In the genomic region with DNA sequence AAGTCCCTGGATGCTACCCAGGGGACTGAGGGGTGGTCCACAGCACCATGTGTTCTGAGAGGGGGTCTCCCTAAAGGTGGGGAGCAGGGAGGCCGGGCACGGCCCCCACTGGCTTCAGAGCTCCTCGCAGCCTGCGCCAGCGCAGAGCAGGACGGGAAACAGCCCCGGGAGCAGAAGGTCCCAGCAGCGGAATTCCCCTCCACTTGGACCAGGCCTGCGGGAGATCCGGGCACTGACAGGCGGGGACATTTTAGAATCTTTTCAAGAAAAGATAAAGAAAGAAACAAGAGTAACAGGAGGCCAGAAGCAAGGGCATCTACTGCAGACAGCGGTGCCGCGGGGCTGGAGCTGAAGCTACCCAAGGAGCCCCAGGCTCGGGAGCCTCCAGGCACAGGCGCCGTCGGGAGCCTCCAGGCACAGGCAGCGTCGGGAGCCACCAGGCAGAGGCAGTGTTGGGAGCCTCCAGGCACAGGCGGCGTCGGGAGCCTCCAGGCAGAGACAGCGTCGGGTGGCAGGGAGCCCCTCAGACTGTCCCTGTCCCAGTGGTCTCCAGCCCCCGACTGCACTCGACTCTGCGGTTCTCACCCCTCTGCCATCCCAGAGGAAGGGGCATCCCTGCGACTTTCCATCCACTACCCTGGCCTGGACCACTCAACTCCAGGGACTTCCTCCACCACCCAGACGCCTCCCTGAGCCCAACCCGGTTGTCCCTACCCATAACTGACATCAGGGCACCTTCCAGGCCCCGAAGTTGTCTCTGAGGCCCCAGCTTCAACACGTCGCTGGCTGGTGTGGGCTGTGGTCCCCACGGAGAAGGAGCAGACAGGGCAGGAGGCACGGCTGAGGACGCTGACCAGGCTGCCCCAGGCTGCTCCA, we compare ENCODE assay signal across 17 cellular contexts.
"Had no signal": no experiment of that assay in that cellular context is flagged by ENCODE, and none has a peak within 500 bp of the region (broad histone marks: within the 10 kb centered on the region; RNA-seq: fewer than 3 reads in every experiment).

No MANE protein-coding gene starts in this region.

- H3K27ac ChIP-seq: adrenal gland, gastrocnemius medialis, heart right ventricle, neutrophil, upper lobe of left lung had no signal

- H3K27me3 Mint-ChIP-seq: naive thymus-derived CD4-positive, alpha-beta T cell had no signal

- ATAC-seq: activated T-cell treated with anti-CD3 and anti-CD28 coated beads, Interleukin-2, amount 50 U/mL, for 4 hours; gastrocnemius medialis; naive thymus-derived CD4-positive, alpha-beta T cell; sciatic nerve had no signal

- H3K36me3 ChIP-seq: adrenal gland, gastrocnemius medialis, heart right ventricle had no signal

- H3K4me3 ChIP-seq: adrenal gland, gastrocnemius medialis, heart right ventricle, lung, upper lobe of left lung had no signal

- H3K4me1 ChIP-seq: adrenal gland, gastrocnemius medialis, heart right ventricle, upper lobe of left lung had no signal

- H3K4me3 Mint-ChIP-seq: activated T-cell treated with anti-CD3 and anti-CD28 coated beads, Interleukin-2, amount 50 U/mL, for 4 hours; naive thymus-derived CD4-positive, alpha-beta T cell; T-helper 1 cell treated with Interleukin-12 subunit alpha and Interleukin-12 subunit beta and Interleukin-4 antibody, amounts not matched to agents 30 μg/mL and 1 μg/mL, for 36 hours had no signal

- DNase-seq: activated CD4-positive, CD25-positive, alpha-beta regulatory T cell; activated naive CD4-positive, alpha-beta T cell; activated T-cell treated with anti-CD3 and anti-CD28 coated beads, Interleukin-2, amount 50 U/mL, for 4 hours; adrenal gland; central memory CD4-positive, alpha-beta T cell; cortex of kidney; effector memory CD4-positive, alpha-beta T cell; gastrocnemius medialis; heart right ventricle; naive thymus-derived CD4-positive, alpha-beta T cell; stimulated activated CD4-positive, alpha-beta T cell treated with anti-CD3 and anti-CD28 coated beads, Interleukin-2, amount 100 ng/mL, for 24 hours; stimulated activated naive CD4-positive, alpha-beta T cell treated with Interleukin-2 at 50 U/mL for 16 hours had no signal

- H3K27ac Mint-ChIP-seq: naive thymus-derived CD4-positive, alpha-beta T cell; T-helper 1 cell treated with Interleukin-12 subunit alpha and Interleukin-12 subunit beta and Interleukin-4 antibody, amounts not matched to agents 30 μg/mL and 1 μg/mL, for 36 hours had no signal

- H3K9me3 ChIP-seq: gastrocnemius medialis, neutrophil had no signal

- H3K27me3 ChIP-seq: neutrophil, upper lobe of left lung had no signal
